ENCODE assay signal across 26 cellular contexts in genomic region chr11:74464746-74465145, GRCh38. TPM values are rescaled to one million over a fixed set of nuclear protein-coding genes. Genes with fewer than 3 reads are reported as not detected.
"Had no signal": no experiment of that assay in that cellular context is flagged by ENCODE, and none has a peak within 500 bp of the region (broad histone marks: within the 10 kb centered on the region; RNA-seq: fewer than 3 reads in every experiment).

No MANE protein-coding gene starts in this region.

- DNase-seq: activated CD4-positive, alpha-beta T cell treated with anti-CD3 and anti-CD28 coated beads for 4 hours; activated CD4-positive, alpha-beta T cell treated with anti-CD3 and anti-CD28 coated beads, Interleukin-2, amount 50 U/mL, for 4 hours; activated effector memory CD4-positive, alpha-beta T cell treated with Interleukin-2 at 50 U/mL for 16 hours; activated naive CD4-positive, alpha-beta T cell treated with anti-CD3 and anti-CD28 coated beads for 36 hours; activated naive CD8-positive, alpha-beta T cell treated with anti-CD3 and anti-CD28 coated beads, Interleukin-2, amount 10 ng/mL, durations not matched to agents 7 days and 5 days; brain microvascular endothelial cell; cortex of kidney; foreskin fibroblast; head of caudate nucleus; hypothalamus; immature natural killer cell; kidney; mammary epithelial cell; natural killer cell; stimulated activated CD4-positive, alpha-beta T cell treated with anti-CD3 and anti-CD28 coated beads, Interleukin-15, amount 100 ng/mL, for 24 hours; stimulated activated CD4-positive, alpha-beta T cell treated with anti-CD3 and anti-CD28 coated beads, Interleukin-2, amount 100 ng/mL, for 24 hours; stimulated activated naive B cell treated with anti-CD40 and anti-IgM and Interleukin-4, amounts not matched to agents 10 μg/mL and 1 μg/mL and 100 μg/mL, for 72 hours; thyroid gland; upper lobe of right lung had no signal

- H3K4me1 Mint-ChIP-seq: activated naive CD8-positive, alpha-beta T cell treated with anti-CD3 and anti-CD28 coated beads, Interleukin-2, amount 10 ng/mL, durations not matched to agents 7 days and 5 days; natural killer cell had no signal

- H3K36me3 ChIP-seq: ascending aorta, brain microvascular endothelial cell, neural progenitor cell, right atrium auricular region, thyroid gland, upper lobe of right lung had no signal

- H3K27ac Mint-ChIP-seq: activated naive CD4-positive, alpha-beta T cell treated with anti-CD3 and anti-CD28 coated beads for 36 hours; activated naive CD8-positive, alpha-beta T cell treated with anti-CD3 and anti-CD28 coated beads, Interleukin-2, amount 10 ng/mL, durations not matched to agents 7 days and 5 days; immature natural killer cell; mesothelial cell of epicardium; natural killer cell; neural progenitor cell; stimulated activated naive B cell treated with anti-CD40 and anti-IgM and Interleukin-4, amounts not matched to agents 10 μg/mL and 1 μg/mL and 100 μg/mL, for 72 hours had no signal

- H3K9me3 ChIP-seq: ascending aorta, right atrium auricular region, stomach, thyroid gland, upper lobe of right lung had no signal

- H3K9me3 Mint-ChIP-seq: activated naive CD4-positive, alpha-beta T cell treated with anti-CD3 and anti-CD28 coated beads for 36 hours; activated naive CD8-positive, alpha-beta T cell treated with anti-CD3 and anti-CD28 coated beads, Interleukin-2, amount 10 ng/mL, durations not matched to agents 7 days and 5 days; immature natural killer cell; mesothelial cell of epicardium; natural killer cell; neural progenitor cell; stimulated activated naive B cell treated with anti-CD40 and anti-IgM and Interleukin-4, amounts not matched to agents 10 μg/mL and 1 μg/mL and 100 μg/mL, for 72 hours had no signal

- H3K9ac ChIP-seq: neural progenitor cell had no signal

- H2AFZ ChIP-seq: neural progenitor cell had no signal

- H3K36me3 Mint-ChIP-seq: activated naive CD8-positive, alpha-beta T cell treated with anti-CD3 and anti-CD28 coated beads, Interleukin-2, amount 10 ng/mL, durations not matched to agents 7 days and 5 days; mesothelial cell of epicardium; natural killer cell; neural progenitor cell had no signal

- H3K27ac ChIP-seq: ascending aorta, brain microvascular endothelial cell, neural progenitor cell, right atrium auricular region, thyroid gland, upper lobe of right lung, VCaP had no signal

- H3K4me2 ChIP-seq: neural progenitor cell had no signal

- H3K27me3 ChIP-seq: ascending aorta, brain microvascular endothelial cell, right atrium auricular region, stomach, thyroid gland, upper lobe of right lung had no signal

- ATAC-seq: esophagus mucosa; natural killer cell; stimulated activated naive B cell treated with anti-CD40 and anti-IgM and Interleukin-4, amounts not matched to agents 10 μg/mL and 1 μg/mL and 100 μg/mL, for 72 hours had no signal

- H3K4me3 ChIP-seq: ascending aorta, neural progenitor cell, right atrium auricular region, thyroid gland, upper lobe of right lung had no signal

- H3K4me3 Mint-ChIP-seq: activated naive CD4-positive, alpha-beta T cell treated with anti-CD3 and anti-CD28 coated beads for 36 hours; activated naive CD8-positive, alpha-beta T cell treated with anti-CD3 and anti-CD28 coated beads, Interleukin-2, amount 10 ng/mL, durations not matched to agents 7 days and 5 days; mesothelial cell of epicardium; natural killer cell; neural progenitor cell; stimulated activated naive B cell treated with anti-CD40 and anti-IgM and Interleukin-4, amounts not matched to agents 10 μg/mL and 1 μg/mL and 100 μg/mL, for 72 hours had no signal

RNA-seq across cellular contexts. Expression of gene KCNE3, which starts 2.6 kb away (rescaled TPM):
- total RNA-seq: activated naive CD4-positive, alpha-beta T cell treated with anti-CD3 and anti-CD28 coated beads for 36 hours; ascending aorta had no signal
- polyA plus RNA-seq: mammary epithelial cell had no signal

RNA-seq across cellular contexts. Expression of gene LIPT2, which starts 28.8 kb away (rescaled TPM):
- total RNA-seq: ascending aorta had no signal
